In the genomic region with DNA sequence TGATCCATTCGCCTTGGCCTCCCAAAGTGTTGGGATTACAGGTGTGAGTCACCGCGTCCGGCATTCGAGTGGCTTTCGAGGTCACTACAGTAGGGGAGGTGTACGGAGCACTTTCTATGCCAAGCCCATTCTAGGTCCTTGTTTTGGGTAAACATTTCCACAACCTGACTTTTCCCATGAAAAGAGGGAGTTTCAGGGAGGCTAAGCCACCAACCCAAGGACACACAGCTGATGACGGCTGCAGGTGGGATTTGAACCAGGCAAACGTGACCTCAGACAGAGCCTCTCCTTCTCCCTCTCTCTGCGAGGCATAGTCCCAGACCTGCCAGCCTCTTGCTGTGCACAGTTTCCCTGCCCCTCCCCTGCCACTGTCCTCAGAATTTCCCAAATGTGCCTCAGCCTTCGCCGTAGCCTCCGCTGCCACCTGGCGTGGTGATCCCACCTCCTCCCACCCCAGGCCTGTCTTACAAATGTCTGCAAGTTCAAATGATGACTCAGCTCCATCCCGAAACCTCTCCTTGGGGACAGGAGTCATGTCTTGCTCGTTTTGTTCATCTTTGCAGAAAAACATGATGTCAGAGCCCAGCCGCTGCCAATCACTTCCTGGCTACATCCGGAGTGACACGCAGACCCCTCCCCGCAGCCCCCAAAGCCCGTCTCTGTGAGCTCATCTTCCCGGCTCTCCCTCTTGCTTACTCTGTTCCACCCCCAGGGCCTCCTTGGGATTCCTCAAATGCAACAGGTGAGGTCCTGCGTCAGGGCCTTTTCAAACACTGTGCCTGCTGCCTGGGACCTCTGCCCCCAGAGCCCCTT, we compare ENCODE assay signal across 9 cellular contexts. TPM values are rescaled to one million over a fixed set of nuclear protein-coding genes. Genes with fewer than 3 reads are reported as not detected.
DNase-seq lines count a peak whose midpoint lies in the region; ATAC-seq and TF ChIP-seq lines count a peak whose summit lies in the region.
"Had no signal": no experiment of that assay in that cellular context is flagged by ENCODE, and none has a peak within 500 bp of the region (broad histone marks: within the 10 kb centered on the region; RNA-seq: fewer than 3 reads in every experiment).

No MANE protein-coding gene starts in this region.

- H3K27me3 Mint-ChIP-seq in naive thymus-derived CD8-positive, alpha-beta T cell, result no peaks in the 10 kb centered on the region

- no peaks in the 10 kb centered on the region for H3K27me3 ChIP-seq in tibial nerve

- ATAC-seq in naive thymus-derived CD8-positive, alpha-beta T cell, result peak; percentile 23 to 32
- ATAC-seq in left lobe of liver, result no peak

- TF ChIP-seq EP300 in tibial nerve (IDR thresholded peaks at IDR 0.05), result no peak

- no peaks in the 10 kb centered on the region for H3K9me3 ChIP-seq in tibial nerve

- WGBS in tibial nerve, 2 donors, result 45 to 50% methylated on average over 23 of the region's 23 CpGs

- no peak overlapping the region for H3K27ac ChIP-seq in tibial nerve

- H3K9me3 Mint-ChIP-seq in naive thymus-derived CD8-positive, alpha-beta T cell, result no peaks in the 10 kb centered on the region

- TF ChIP-seq CTCF in tibial nerve (IDR thresholded peaks at IDR 0.05), result no peak

- H3K4me3 ChIP-seq in tibial nerve, result no peak overlapping the region

- H3K27ac Mint-ChIP-seq in naive thymus-derived CD8-positive, alpha-beta T cell, result peak overlapping the region in 7 of 10 donors; percentile 14 to 87 (median 51)

- no peaks in the 10 kb centered on the region for H3K36me3 ChIP-seq in tibial nerve

- peak; percentile 83 for DNase-seq in ELR (ENCODE audit: low read depth)
- peak; percentile 16 to 20 for DNase-seq in Kasumi-1 (lab: John Stamatoyannopoulos, UW)
- DNase-seq in amniotic epithelial cell (ENCODE audit: low read depth), result peak; percentile 53
- no peak for DNase-seq in naive thymus-derived CD8-positive, alpha-beta T cell
- DNase-seq in left lobe of liver (ENCODE audit: low spot score), result no peak
- DNase-seq in NCI-H226, result no peak
- no peak for DNase-seq in tibial nerve (ENCODE audit: low spot score in 2 of 2)
- no peak for DNase-seq in 8988T
- DNase-seq: NCI-H526 had no signal

- peaks cover 4 to 9% (median 8%) of the 10 kb centered on the region in 4 donors for H3K4me1 Mint-ChIP-seq in naive thymus-derived CD8-positive, alpha-beta T cell

- H3K36me3 Mint-ChIP-seq in naive thymus-derived CD8-positive, alpha-beta T cell, result no peaks in the 10 kb centered on the region

- H3K4me1 ChIP-seq in tibial nerve, result peaks cover 0 to 2% (median under 1%) of the 10 kb centered on the region in 4 donors

- H3K4me3 Mint-ChIP-seq in naive thymus-derived CD8-positive, alpha-beta T cell, result peak overlapping the region in 7 of 10 donors; percentile 19 to 48 (median 39)

- TF ChIP-seq POLR2A in tibial nerve (IDR thresholded peaks at IDR 0.05), result no peak

- POLR2A ChIA-PET in naive thymus-derived CD8-positive, alpha-beta T cell (lab: Charles Lee), result interaction anchor here (0.7 to 1.6 kb wide), 7 partner anchors 8 to 151 kb away, joined by 3 to 6 read pairs (median 3); a partner anchor contains a TSS

RNA-seq across cellular contexts. Expression of a gene that starts 6.6 kb away (rescaled TPM):
- 100 to 1,000 TPM; 108 to 115 TPM for total RNA-seq in naive thymus-derived CD8-positive, alpha-beta T cell
- 10 to 100 TPM; 41.0 to 57.3 (median 43.8) TPM for polyA plus RNA-seq in naive thymus-derived CD8-positive, alpha-beta T cell
- total RNA-seq in left lobe of liver (52.1 TPM), tibial nerve (100 to 1,000 TPM; 230 to 440 (median 337) TPM)

RNA-seq across cellular contexts. Expression of a gene that starts 12.5 kb away (rescaled TPM):
- 10 to 100 TPM; 17.3 to 19.6 TPM for total RNA-seq in naive thymus-derived CD8-positive, alpha-beta T cell
- 10 to 100 TPM in 1 of 3 donors, 1 to 10 TPM in 2; 5.4 to 10.5 (median 7.4) TPM for polyA plus RNA-seq in naive thymus-derived CD8-positive, alpha-beta T cell
- total RNA-seq in left lobe of liver, result 7.4 TPM
- 10 to 100 TPM; 15.3 to 53.1 (median 25.9) TPM for total RNA-seq in tibial nerve

RNA-seq across cellular contexts. Expression of a gene that starts 41.9 kb away (rescaled TPM):
- 10 to 100 TPM; 33.6 to 38.3 TPM for total RNA-seq in naive thymus-derived CD8-positive, alpha-beta T cell
- polyA plus RNA-seq in naive thymus-derived CD8-positive, alpha-beta T cell, result 10 to 100 TPM; 74.4 to 92.2 (median 83.0) TPM
- total RNA-seq in left lobe of liver (63.9 TPM), tibial nerve (10 to 100 TPM; 28.8 to 48.9 (median 32.3) TPM)

Comparison
In these comparisons a context has a peak if more than half of its experiments do, and no peak if none do; other contexts are left out.
1. DNase-seq: peak in ELR (single experiment), Kasumi-1 (2 of 2) and amniotic epithelial cell (single experiment); none in naive thymus-derived CD8-positive, alpha-beta T cell (0 of 10), left lobe of liver (single experiment), NCI-H226 (single experiment), tibial nerve (0 of 2) and 8988T (single experiment).